In the genomic region with DNA sequence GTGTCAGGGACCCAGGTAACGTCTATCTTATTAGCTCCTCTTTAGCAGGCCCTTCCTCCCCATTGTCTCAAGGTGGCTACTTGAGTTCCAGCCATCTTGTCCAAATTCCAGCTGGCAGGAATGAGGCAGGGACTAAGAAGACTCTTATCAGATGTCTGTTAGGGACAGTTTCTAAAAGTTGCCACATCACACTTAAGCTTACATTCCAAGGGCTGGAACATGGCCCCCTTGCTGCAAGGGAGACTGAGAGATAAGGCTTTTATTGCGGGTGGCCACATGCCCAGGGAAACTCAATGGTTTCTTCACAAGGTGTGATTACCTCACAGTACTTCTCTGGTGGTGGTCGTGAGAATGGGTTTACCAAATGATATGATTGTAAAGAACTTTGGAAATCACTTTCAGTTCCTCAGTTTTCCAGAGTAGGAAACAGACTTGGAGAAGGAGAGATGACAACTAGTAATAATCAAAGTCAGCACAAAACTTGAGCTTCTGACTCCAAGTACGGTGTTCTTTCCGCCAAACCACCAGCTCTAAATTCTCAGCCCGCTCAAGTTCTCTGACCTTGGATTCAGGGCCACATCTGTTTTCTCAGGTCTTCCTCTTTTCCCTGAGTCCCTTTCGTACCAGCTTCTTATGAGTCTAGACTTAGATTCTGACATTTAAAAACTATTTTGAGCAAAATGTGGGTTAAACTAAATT, we compare ENCODE assay signal across 20 cellular contexts. TPM values are rescaled to one million over a fixed set of nuclear protein-coding genes. Genes with fewer than 3 reads are reported as not detected.
A peak's percentile ranks its signal among the peaks of the same experiment; 100 is the strongest.
DNase-seq lines count a peak whose midpoint lies in the region; TF ChIP-seq lines count a peak whose summit lies in the region.
"Had no signal": no experiment of that assay in that cellular context is flagged by ENCODE, and none has a peak within 500 bp of the region (broad histone marks: within the 10 kb centered on the region; RNA-seq: fewer than 3 reads in every experiment).

No MANE protein-coding gene starts in this region.

- no peak overlapping the region for H3K27ac ChIP-seq in HEK293 (ENCODE audit: extremely low read depth, low read depth, low read length)
- no peak overlapping the region for H3K27ac ChIP-seq in endodermal cell (ENCODE audit: low read depth, low read length)
- no peak overlapping the region for H3K27ac ChIP-seq in parathyroid adenoma
- H3K27ac ChIP-seq: lower lobe of right lung, prostate gland had no signal

- CTCF ChIA-PET in HEK293 (lab: Yijun Ruan, JAX), result interaction anchor here (0.6 to 0.9 kb wide), 3 partner anchors 41 to 326 kb away, joined by 3 to 4 read pairs (median 3); no protein-coding TSS in a partner anchor

- H3K4me1 ChIP-seq in HEK293 (ENCODE audit: control insufficient read depth, insufficient read depth, low read length) (peaks cover 24% of the 10 kb centered on the region), endodermal cell (ENCODE audit: control insufficient read depth, insufficient read depth, low read length) (peaks cover 26% of the 10 kb centered on the region), parathyroid adenoma (peaks cover 31% of the 10 kb centered on the region)

- H3K9me3 Mint-ChIP-seq in endodermal cell, result no peaks in the 10 kb centered on the region
- H3K9me3 Mint-ChIP-seq: nephron progenitor cell; stimulated activated effector memory CD8-positive, alpha-beta T cell treated with anti-CD3 and anti-CD28 coated beads, Interleukin-12 subunit alpha, Interleukin-12 subunit beta, amount 100 ng/mL, for 72 hours had no signal

- H3K27ac Mint-ChIP-seq in endodermal cell, result no peak overlapping the region
- H3K27ac Mint-ChIP-seq: stimulated activated effector memory CD8-positive, alpha-beta T cell treated with anti-CD3 and anti-CD28 coated beads, Interleukin-12 subunit alpha, Interleukin-12 subunit beta, amount 100 ng/mL, for 72 hours had no signal

- H3K27me3 Mint-ChIP-seq in endodermal cell (ENCODE audit: insufficient read depth), result no peaks in the 10 kb centered on the region

- H3K79me2 ChIP-seq in parathyroid adenoma, result peaks cover 17% of the 10 kb centered on the region

- H3K9me3 ChIP-seq in HEK293 (ENCODE audit: control insufficient read depth, insufficient read depth, low read depth, low read length), result no peaks in the 10 kb centered on the region
- H3K9me3 ChIP-seq in endodermal cell (ENCODE audit: control insufficient read depth, low read length), result no peaks in the 10 kb centered on the region
- H3K9me3 ChIP-seq in parathyroid adenoma (ENCODE audit: control insufficient read depth, low read length), result no peaks in the 10 kb centered on the region
- H3K9me3 ChIP-seq: lower lobe of right lung, prostate gland, tibial nerve had no signal

- peaks cover 70% of the 10 kb centered on the region for H3K4me1 Mint-ChIP-seq in endodermal cell

- peak overlapping the region; percentile 45 for H3K4me2 ChIP-seq in parathyroid adenoma (ENCODE audit: low read length)

- no peak overlapping the region for H2AFZ ChIP-seq in parathyroid adenoma

- H3K36me3 ChIP-seq in HEK293 (ENCODE audit: control insufficient read depth in 2 of 2, insufficient read depth in 1 of 2, low read length in 2 of 2) (no peaks in the 10 kb centered on the region), endodermal cell (ENCODE audit: control insufficient read depth, insufficient read depth, low read length) (no peaks in the 10 kb centered on the region), parathyroid adenoma (ENCODE audit: control insufficient read depth, insufficient read depth, low read length) (no peaks in the 10 kb centered on the region)
- H3K36me3 ChIP-seq: lower lobe of right lung, prostate gland, tibial nerve had no signal

- H3K4me3 Mint-ChIP-seq in endodermal cell, result no peak overlapping the region
- H3K4me3 Mint-ChIP-seq: nephron progenitor cell; stimulated activated effector memory CD8-positive, alpha-beta T cell treated with anti-CD3 and anti-CD28 coated beads, Interleukin-12 subunit alpha, Interleukin-12 subunit beta, amount 100 ng/mL, for 72 hours had no signal

- H3K9ac ChIP-seq in endodermal cell (ENCODE audit: extremely low read depth, low read length, poor library complexity, severe bottlenecking), result no peak overlapping the region
- H3K9ac ChIP-seq in parathyroid adenoma, result no peak overlapping the region

- H3K36me3 Mint-ChIP-seq in endodermal cell (ENCODE audit: low read depth), result peaks cover 2% of the 10 kb centered on the region
- H3K36me3 Mint-ChIP-seq: stimulated activated effector memory CD8-positive, alpha-beta T cell treated with anti-CD3 and anti-CD28 coated beads, Interleukin-12 subunit alpha, Interleukin-12 subunit beta, amount 100 ng/mL, for 72 hours had no signal

- POLR2A ChIA-PET in HEK293 (lab: Yijun Ruan, JAX), result no interaction called here

- H3K27me3 ChIP-seq in endodermal cell (ENCODE audit: control insufficient read depth, insufficient read depth, low read length, poor library complexity, severe bottlenecking) (no peaks in the 10 kb centered on the region), parathyroid adenoma (ENCODE audit: control insufficient read depth, insufficient read depth, low read length) (no peaks in the 10 kb centered on the region)
- H3K27me3 ChIP-seq: tibial nerve had no signal

- H3K4me3 ChIP-seq in HEK293 (ENCODE audit: low read depth, low read length), result no peak overlapping the region
- H3K4me3 ChIP-seq in endodermal cell (ENCODE audit: low read length), result no peak overlapping the region
- H3K4me3 ChIP-seq in parathyroid adenoma (ENCODE audit: low read depth, low read length), result peak overlapping the region; percentile 35
- H3K4me3 ChIP-seq: lower lobe of right lung, prostate gland, tibial nerve had no signal

- TF ChIP-seq CTCF in HEK293 (tag by site-specific recombination; IDR thresholded peaks at IDR 0.05) (no peak), endodermal cell (conservative IDR thresholded peaks at IDR 0.05) (no peak), parathyroid adenoma (IDR thresholded peaks at IDR 0.05) (no peak)

- peak; percentile 79 for DNase-seq in OCI-M1 (lab: John Stamatoyannopoulos, UW)
- peak; percentile 75 for DNase-seq in endodermal cell
- no peak for DNase-seq in hypothalamus (lab: John Stamatoyannopoulos, UW)
- DNase-seq in activated effector memory CD4-positive, alpha-beta T cell treated with anti-CD3 and anti-CD28 coated beads, Interleukin-2, amount 50 U/mL, for 16 hours, result no peak
- no peak for DNase-seq in DMS153 (lab: John Stamatoyannopoulos, UW)
- DNase-seq in middle frontal gyrus (ENCODE audit: extremely low spot score, low spot score), result no peak
- DNase-seq: activated CD4-positive, alpha-beta T cell treated with anti-CD3 and anti-CD28 coated beads for 4 hours; activated CD8-positive, alpha-beta memory T cell treated with anti-CD3 and anti-CD28 coated beads, Interleukin-2, amount 50 U/mL, for 48 hours; activated naive CD4-positive, alpha-beta T cell; AML-193; lower lobe of right lung; nephron progenitor cell; stimulated activated CD4-positive, alpha-beta T cell treated with anti-CD3 and anti-CD28 coated beads, Interleukin-12 subunit alpha, Interleukin-12 subunit beta, amount 100 ng/mL, for 4 hours had no signal

- WGBS in endodermal cell (ENCODE audit: insufficient coverage in 1 of 2, insufficient read length in 1 of 2), 2 experiments, result 71 to 80% methylated on average over 5 to 7 of the region's 7 CpGs

TF ChIP-seq in HEK293, 187 proteins besides CTCF, POLR2A, EP300 and RAD21 (continues in another document):
- TF ChIP-seq ZBTB48 (tag by site-specific recombination; IDR thresholded peaks at IDR 0.05), result peak; percentile 87
- no peak for TF ChIP-seq ZNF768 (tag by site-specific recombination; IDR thresholded peaks at IDR 0.05)
- 0 out of 2 replicates have a peak, but pooled peaks have one; percentile 22 for TF ChIP-seq IKZF3 (tag by site-specific recombination; IDR thresholded peaks at IDR 0.05)
- TF ChIP-seq ZSCAN30 (tag by site-specific recombination; IDR thresholded peaks at IDR 0.05), result 0 out of 2 replicates have a peak, but pooled peaks have one; percentile 14
- no peak for TF ChIP-seq ZNF324 (tag by site-specific recombination; IDR thresholded peaks at IDR 0.05)
- peak; percentile 64 for TF ChIP-seq ZXDB (tag by site-specific recombination; IDR thresholded peaks at IDR 0.05)
- TF ChIP-seq, protein P1, sequence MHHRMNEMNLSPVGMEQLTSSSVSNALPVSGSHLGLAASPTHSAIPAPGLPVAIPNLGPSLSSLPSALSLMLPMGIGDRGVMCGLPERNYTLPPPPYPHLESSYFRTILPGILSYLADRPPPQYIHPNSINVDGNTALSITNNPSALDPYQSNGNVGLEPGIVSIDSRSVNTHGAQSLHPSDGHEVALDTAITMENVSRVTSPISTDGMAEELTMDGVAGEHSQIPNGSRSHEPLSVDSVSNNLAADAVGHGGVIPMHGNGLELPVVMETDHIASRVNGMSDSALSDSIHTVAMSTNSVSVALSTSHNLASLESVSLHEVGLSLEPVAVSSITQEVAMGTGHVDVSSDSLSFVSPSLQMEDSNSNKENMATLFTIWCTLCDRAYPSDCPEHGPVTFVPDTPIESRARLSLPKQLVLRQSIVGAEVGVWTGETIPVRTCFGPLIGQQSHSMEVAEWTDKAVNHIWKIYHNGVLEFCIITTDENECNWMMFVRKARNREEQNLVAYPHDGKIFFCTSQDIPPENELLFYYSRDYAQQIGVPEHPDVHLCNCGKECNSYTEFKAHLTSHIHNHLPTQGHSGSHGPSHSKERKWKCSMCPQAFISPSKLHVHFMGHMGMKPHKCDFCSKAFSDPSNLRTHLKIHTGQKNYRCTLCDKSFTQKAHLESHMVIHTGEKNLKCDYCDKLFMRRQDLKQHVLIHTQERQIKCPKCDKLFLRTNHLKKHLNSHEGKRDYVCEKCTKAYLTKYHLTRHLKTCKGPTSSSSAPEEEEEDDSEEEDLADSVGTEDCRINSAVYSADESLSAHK (tag by site-specific recombination; IDR thresholded peaks at IDR 0.05), result peak; percentile 63; the same call in 1 of the 2 replicates
- peak; percentile 50 for TF ChIP-seq GLIS1 (tag by site-specific recombination; IDR thresholded peaks at IDR 0.05)
- no peak for TF ChIP-seq ZNF610 (tag by site-specific recombination; IDR thresholded peaks at IDR 0.05; ENCODE audit: borderline replicate concordance)
- no peak for TF ChIP-seq ZNF600 (tag by site-specific recombination; IDR thresholded peaks at IDR 0.05)
- TF ChIP-seq, protein P2, sequence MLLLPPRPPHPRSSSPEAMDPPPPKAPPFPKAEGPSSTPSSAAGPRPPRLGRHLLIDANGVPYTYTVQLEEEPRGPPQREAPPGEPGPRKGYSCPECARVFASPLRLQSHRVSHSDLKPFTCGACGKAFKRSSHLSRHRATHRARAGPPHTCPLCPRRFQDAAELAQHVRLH (tag by site-specific recombination; IDR thresholded peaks at IDR 0.05), result 0 out of 2 replicates have a peak, but pooled peaks have one; percentile 46
- no peak for TF ChIP-seq ZNF777 (tag by site-specific recombination; IDR thresholded peaks at IDR 0.05; ENCODE audit: borderline replicate concordance)
- TF ChIP-seq ZNF510 (tag by site-specific recombination; IDR thresholded peaks at IDR 0.05; ENCODE audit: insufficient replicate concordance), result peak; percentile 5

RNA-seq across cellular contexts. Expression of a gene that starts 14.2 kb away (rescaled TPM):
- 10 to 100 TPM; 57.5 to 68.3 TPM for total RNA-seq in endodermal cell
- polyA plus RNA-seq in endodermal cell (2013, experiment 1 of 2), result 28.6 TPM
- 31.1 TPM for polyA plus RNA-seq in endodermal cell (2013, experiment 2 of 2)

RNA-seq across cellular contexts. Expression of a gene that starts 53.5 kb away (rescaled TPM):
- total RNA-seq in endodermal cell, result 10 to 100 TPM; 37.3 to 45.8 TPM
- 76.1 TPM for polyA plus RNA-seq in endodermal cell (2013, experiment 1 of 2)
- 68.4 TPM for polyA plus RNA-seq in endodermal cell (2013, experiment 2 of 2)
- total RNA-seq: glomerular endothelial cell, H4 had no signal

Comparison
In these comparisons a context has a peak if more than half of its experiments do, and no peak if none do; other contexts are left out.
1. DNase-seq: peak in OCI-M1 (single experiment) and endodermal cell (single experiment); none in hypothalamus (0 of 51), activated effector memory CD4-positive, alpha-beta T cell treated with anti-CD3 and anti-CD28 coated beads, Interleukin-2, amount 50 U/mL, for 16 hours (single experiment), DMS153 (single experiment) and middle frontal gyrus (single experiment).